9 cellular contexts compared by ENCODE assay signal in genomic region chr5:71782393-71782770, GRCh38.
DNase-seq lines count a peak whose midpoint lies in the region; ATAC-seq and TF ChIP-seq lines count a peak whose summit lies in the region.
"Had no signal": no experiment of that assay in that cellular context is flagged by ENCODE, and none has a peak within 500 bp of the region (broad histone marks: within the 10 kb centered on the region; RNA-seq: fewer than 3 reads in every experiment).

No MANE protein-coding gene starts in this region.

- DNase-seq in fibroblast of lung (ENCODE audit: low read depth in 2 of 2) (no peak), midbrain (lab: John Stamatoyannopoulos, UW) (no peak), DMS53 treated with DMSO at 0.1 percent for 48 hours (lab: John Stamatoyannopoulos, UW; ENCODE audit: unreplicated experiment) (no peak), tibial nerve (ENCODE audit: low spot score in 2 of 2) (no peak)
- DNase-seq in effector CD4-positive, alpha-beta T cell = no peak

- H3K27me3 ChIP-seq in fibroblast of lung (ENCODE audit: control insufficient read depth, insufficient read depth, low read length) (peaks cover 8% of the 10 kb centered on the region), tibial nerve (no peaks in the 10 kb centered on the region)

- ATAC-seq in GM19324 (IDR thresholded peaks at IDR 0.05; ENCODE audit: low FRiP score, unreplicated experiment) = peak; percentile 45
- peak; percentile 26 for ATAC-seq in HG03342 (IDR thresholded peaks at IDR 0.05; ENCODE audit: unreplicated experiment)

- H3K79me2 ChIP-seq in fibroblast of lung (ENCODE audit: control insufficient read depth, insufficient read depth, low read length) = no peaks in the 10 kb centered on the region

- H3K4me2 ChIP-seq in fibroblast of lung (ENCODE audit: extremely low read depth, insufficient read depth, low read length) = peak overlapping the region; percentile 32

- TF ChIP-seq CTCF in C4-2B (conservative IDR thresholded peaks at IDR 0.05) = no peak
- TF ChIP-seq CTCF in fibroblast of lung (conservative IDR thresholded peaks at IDR 0.05 in 1 of 2, IDR thresholded peaks at IDR 0.05 in 1 of 2; ENCODE audit: low read depth in 1 of 2, low read length in 2 of 2) = no peak
- TF ChIP-seq CTCF in tibial nerve (IDR thresholded peaks at IDR 0.05) = no peak

- H3K36me3 ChIP-seq in fibroblast of lung (ENCODE audit: control insufficient read depth, insufficient read depth, low read length) (no peaks in the 10 kb centered on the region), tibial nerve (no peaks in the 10 kb centered on the region)
- H3K36me3 ChIP-seq: neutrophil had no signal

- 87 to 96% methylated on average over 3 of the region's 3 CpGs for WGBS in tibial nerve, 2 donors

- no peak for TF ChIP-seq EP300 in tibial nerve (IDR thresholded peaks at IDR 0.05)

- H3K9ac ChIP-seq in fibroblast of lung (ENCODE audit: insufficient read depth, low read length) = no peak overlapping the region

- H4K20me1 ChIP-seq in fibroblast of lung (ENCODE audit: control insufficient read depth, extremely low read depth, insufficient read depth, low read length) = no peaks in the 10 kb centered on the region

- H3K4me1 ChIP-seq in fibroblast of lung (ENCODE audit: control insufficient read depth, extremely low read depth, insufficient read depth, low read length) = peaks cover 6% of the 10 kb centered on the region
- H3K4me1 ChIP-seq in tibial nerve = peaks cover 0 to 7% (median 0%) of the 10 kb centered on the region in 4 donors

- H3K27ac ChIP-seq in C4-2B (peak overlapping the region; percentile 38; the same call in 1 of the 2 replicates), fibroblast of lung (ENCODE audit: insufficient read depth, low read length) (no peak overlapping the region), tibial nerve (peak overlapping the region in 1 of 4 donors; percentile 36)
- H3K27ac ChIP-seq: neutrophil had no signal

- H3K4me3 ChIP-seq in fibroblast of lung (replicated peaks in 1 of 4; ENCODE audit: control extremely low read depth in 1 of 4, insufficient read depth in 1 of 4, low read depth in 3 of 4, low read length in 4 of 4) (peak overlapping the region in 1 of 4 experiments; percentile 31), tibial nerve (peak overlapping the region in 1 of 4 donors; percentile 12)

- no peaks in the 10 kb centered on the region for H3K9me3 ChIP-seq in fibroblast of lung (ENCODE audit: control insufficient read depth, insufficient read depth, low read depth, low read length)
- H3K9me3 ChIP-seq in tibial nerve = no peaks in the 10 kb centered on the region
- H3K9me3 ChIP-seq: neutrophil had no signal

- peak overlapping the region; percentile 42 for H2AFZ ChIP-seq in fibroblast of lung (ENCODE audit: low read length)

- TF ChIP-seq POLR2A in tibial nerve (IDR thresholded peaks at IDR 0.05) = no peak
